ENCODE assay signal across 12 cellular contexts in genomic region chrX:118530537-118530936, GRCh38. TPM values are rescaled to one million over a fixed set of nuclear protein-coding genes. Genes with fewer than 3 reads are reported as not detected.
DNase-seq lines count a peak whose midpoint lies in the region; ATAC-seq lines count a peak whose summit lies in the region.
"Had no signal": no experiment of that assay in that cellular context is flagged by ENCODE, and none has a peak within 500 bp of the region (broad histone marks: within the 10 kb centered on the region; RNA-seq: fewer than 3 reads in every experiment).

No MANE protein-coding gene starts in this region.

- peak; percentile 67 for DNase-seq in SIG-M5 treated with dmso at 0.1 percent for 504 hours (lab: John Stamatoyannopoulos, UW; ENCODE audit: unreplicated experiment)
- DNase-seq in SIG-M5 (lab: John Stamatoyannopoulos, UW): no peak
- DNase-seq in OCI-M1 (lab: John Stamatoyannopoulos, UW): peak; percentile 69
- DNase-seq in effector memory CD4-positive, alpha-beta T cell: no peak
- no peak for DNase-seq in NCI-H526 treated with DMSO at 0.1 percent for 48 hours (lab: John Stamatoyannopoulos, UW)
- no peak for DNase-seq in NCI-H2029 (lab: John Stamatoyannopoulos, UW)
- DNase-seq in H4 (ENCODE audit: low spot score): no peak
- DNase-seq: gastrocnemius medialis; NCI-H526; stimulated activated CD4-positive, alpha-beta T cell treated with anti-CD3 and anti-CD28 coated beads, Interleukin-15, amount 100 ng/mL, for 24 hours; testis had no signal

- no peak overlapping the region for H3K4me3 ChIP-seq in effector memory CD4-positive, alpha-beta T cell (ENCODE audit: insufficient read depth, low read depth, low read length, poor library complexity, severe bottlenecking)
- H3K4me3 ChIP-seq: gastrocnemius medialis, testis had no signal

- H3K9me3 ChIP-seq in effector memory CD4-positive, alpha-beta T cell (ENCODE audit: control insufficient read depth, low read length): no peaks in the 10 kb centered on the region
- H3K9me3 ChIP-seq: gastrocnemius medialis, testis had no signal

- H3K36me3 Mint-ChIP-seq in stimulated activated memory B cell treated with anti-CD40 and anti-IgM and Interleukin-4, amounts not matched to agents 10 μg/mL and 1 μg/mL and 100 μg/mL, for 72 hours: peaks cover 14% of the 10 kb centered on the region

- peaks cover 2% of the 10 kb centered on the region for H3K9me3 Mint-ChIP-seq in stimulated activated memory B cell treated with anti-CD40 and anti-IgM and Interleukin-4, amounts not matched to agents 10 μg/mL and 1 μg/mL and 100 μg/mL, for 72 hours

- peak overlapping the region; percentile 79 for H3K27ac Mint-ChIP-seq in stimulated activated memory B cell treated with anti-CD40 and anti-IgM and Interleukin-4, amounts not matched to agents 10 μg/mL and 1 μg/mL and 100 μg/mL, for 72 hours

- H3K4me3 Mint-ChIP-seq in stimulated activated memory B cell treated with anti-CD40 and anti-IgM and Interleukin-4, amounts not matched to agents 10 μg/mL and 1 μg/mL and 100 μg/mL, for 72 hours: peak overlapping the region; percentile 29

- peak overlapping the region; percentile 40 for H3K27ac ChIP-seq in effector memory CD4-positive, alpha-beta T cell (ENCODE audit: insufficient read depth, low read length, poor library complexity, severe bottlenecking)
- H3K27ac ChIP-seq: gastrocnemius medialis, testis had no signal

- H3K36me3 ChIP-seq in effector memory CD4-positive, alpha-beta T cell (ENCODE audit: control insufficient read depth, insufficient read depth, low read length): no peaks in the 10 kb centered on the region
- H3K36me3 ChIP-seq: gastrocnemius medialis had no signal

- ATAC-seq in stimulated activated memory B cell treated with anti-CD40 and anti-IgM and Interleukin-4, amounts not matched to agents 10 μg/mL and 1 μg/mL and 100 μg/mL, for 72 hours: no peak
- ATAC-seq: gastrocnemius medialis had no signal

- H3K4me1 ChIP-seq in effector memory CD4-positive, alpha-beta T cell (ENCODE audit: control insufficient read depth, insufficient read depth, low read length, poor library complexity, severe bottlenecking): peaks cover 34% of the 10 kb centered on the region
- H3K4me1 ChIP-seq: gastrocnemius medialis, testis had no signal

- H3K4me1 Mint-ChIP-seq in stimulated activated memory B cell treated with anti-CD40 and anti-IgM and Interleukin-4, amounts not matched to agents 10 μg/mL and 1 μg/mL and 100 μg/mL, for 72 hours: peaks cover 64% of the 10 kb centered on the region

- no peaks in the 10 kb centered on the region for H3K27me3 Mint-ChIP-seq in stimulated activated memory B cell treated with anti-CD40 and anti-IgM and Interleukin-4, amounts not matched to agents 10 μg/mL and 1 μg/mL and 100 μg/mL, for 72 hours

- H3K27me3 ChIP-seq in effector memory CD4-positive, alpha-beta T cell (replicated peaks; ENCODE audit: control insufficient read depth, insufficient read depth, low read length, poor library complexity, severe bottlenecking): no peaks in the 10 kb centered on the region
- H3K27me3 ChIP-seq: gastrocnemius medialis, testis had no signal

RNA-seq across cellular contexts. Expression of gene DOCK11, which starts 34.9 kb away (rescaled TPM):
- 3.4 and 7.7 TPM in 2 replicates for total RNA-seq in H4 (2014; rRNA removed; shearing (Covaris generic))

Comparison
In these comparisons a context has a peak if more than half of its experiments do, and no peak if none do; other contexts are left out.
1. DNase-seq: peak in SIG-M5 treated with dmso at 0.1 percent for 504 hours (single experiment) and OCI-M1 (single experiment); none in SIG-M5 (single experiment), effector memory CD4-positive, alpha-beta T cell (0 of 3), NCI-H526 treated with DMSO at 0.1 percent for 48 hours (single experiment), NCI-H2029 (single experiment) and H4 (single experiment).